Comparison of ENCODE assay signal across 10 cellular contexts in the genomic region with DNA sequence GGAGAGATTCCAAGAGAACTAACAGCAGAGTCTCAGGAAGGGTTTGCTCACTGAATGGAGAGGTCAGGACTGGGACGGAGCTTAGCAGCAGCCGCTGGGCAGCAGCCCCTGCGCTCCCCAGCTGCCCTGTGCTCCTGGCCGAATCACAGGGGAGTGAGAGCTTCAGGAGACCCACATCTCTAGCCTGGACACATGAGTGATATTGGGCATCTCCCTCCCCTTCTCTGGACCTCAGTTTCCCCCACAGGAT. TPM values are rescaled to one million over a fixed set of nuclear protein-coding genes. Genes with fewer than 3 reads are reported as not detected.
DNase-seq lines count a peak whose midpoint lies in the region; FAIRE-seq and TF ChIP-seq lines count a peak whose summit lies in the region.
"Had no signal": no experiment of that assay in that cellular context is flagged by ENCODE, and none has a peak within 500 bp of the region (broad histone marks: within the 10 kb centered on the region; RNA-seq: fewer than 3 reads in every experiment).

No MANE protein-coding gene starts in this region.

- no peaks in the 10 kb centered on the region for H3K9me1 ChIP-seq in keratinocyte (ENCODE audit: control insufficient read depth, extremely low read depth, insufficient read depth, low read length)

- TF ChIP-seq EP300 in stomach (IDR thresholded peaks at IDR 0.05) = no peak

- in situ Hi-C loops in astrocyte of the cerebellum (cut with HindIII; ENCODE audit: low sequenced_read_pairs) = no loop called here

- no peak for FAIRE-seq in keratinocyte (lab: Jason Lieb, UNC)
- FAIRE-seq: A204.1 had no signal

- no peak overlapping the region for H3K27ac ChIP-seq in keratinocyte (ENCODE audit: control insufficient read depth, insufficient read depth, low read length)
- peak overlapping the region in 1 of 5 donors; percentile 69 for H3K27ac ChIP-seq in stomach

- no peak overlapping the region for H3K27ac Mint-ChIP-seq in T-helper 2 cell treated with Interferon-gamma antibody and Interleukin-4, amounts not matched to agents 5 μg/mL and 100 μg/mL, for 36 hours

- intact Hi-C loops in stomach (cut with DNase I; ENCODE audit: low total_unique reads) = loop anchor here (5.0 kb wide), 1 partner anchor 80 kb away; no protein-coding TSS in a partner anchor

- TF ChIP-seq POLR2A in stomach (IDR thresholded peaks at IDR 0.05) = no peak

- peak overlapping the region; percentile 70 for H3K4me2 ChIP-seq in keratinocyte (ENCODE audit: control insufficient read depth, extremely low read depth, insufficient read depth, low read depth, low read length)

- H3K4me3 Mint-ChIP-seq in T-helper 2 cell treated with Interferon-gamma antibody and Interleukin-4, amounts not matched to agents 5 μg/mL and 100 μg/mL, for 36 hours = peak overlapping the region; percentile 57

- H3K4me1 Mint-ChIP-seq in T-helper 2 cell treated with Interferon-gamma antibody and Interleukin-4, amounts not matched to agents 5 μg/mL and 100 μg/mL, for 36 hours (ENCODE audit: low read depth) = peaks cover 7% of the 10 kb centered on the region

- H3K4me3 ChIP-seq in astrocyte of the cerebellum (ENCODE audit: low read depth, low read length) = peak overlapping the region; percentile 44
- peak overlapping the region; percentile 26 to 51 (median 40) for H3K4me3 ChIP-seq in keratinocyte (ENCODE audit: control insufficient read depth in 2 of 3, extremely low read depth in 1 of 3, insufficient read depth in 2 of 3, low read depth in 1 of 3, low read length in 3 of 3)
- peak overlapping the region; percentile 54 to 65 (median 62) for H3K4me3 ChIP-seq in stomach

- WGBS in stomach, 5 donors = 18 to 34% (median 31%) methylated on average over 4 of the region's 4 CpGs

- DNase-seq in T-helper 2 cell treated with Interferon-gamma antibody and Interleukin-4, amounts not matched to agents 5 μg/mL and 100 μg/mL, for 36 hours (ENCODE audit: low spot score) = no peak
- no peak for DNase-seq in T-helper 2 cell
- DNase-seq in astrocyte of the cerebellum (ENCODE audit: low read depth) = no peak
- no peak for DNase-seq in keratinocyte (ENCODE audit: low read depth, low spot score)
- no peak for DNase-seq in stomach
- DNase-seq in Kasumi-1 (lab: John Stamatoyannopoulos, UW) = no peak
- no peak for DNase-seq in UCSD-AML1 (lab: John Stamatoyannopoulos, UW; ENCODE audit: unreplicated experiment)
- DNase-seq in GOT3 (lab: John Stamatoyannopoulos, UW) = no peak
- DNase-seq: activated CD4-positive, CD25-positive, alpha-beta regulatory T cell had no signal

- peak overlapping the region; percentile 37 for H3K9ac ChIP-seq in keratinocyte (ENCODE audit: control insufficient read depth, extremely low read depth, insufficient read depth, low read length)

- H3K79me2 ChIP-seq in keratinocyte (ENCODE audit: control insufficient read depth, insufficient read depth, low read length) = no peaks in the 10 kb centered on the region

- H3K36me3 Mint-ChIP-seq in T-helper 2 cell treated with Interferon-gamma antibody and Interleukin-4, amounts not matched to agents 5 μg/mL and 100 μg/mL, for 36 hours (ENCODE audit: low read depth) = no peaks in the 10 kb centered on the region

- H2AFZ ChIP-seq in keratinocyte (ENCODE audit: control insufficient read depth, low read length) = peak overlapping the region; percentile 62

- H3K36me3 ChIP-seq in keratinocyte (ENCODE audit: control insufficient read depth in 2 of 2, extremely low read depth in 1 of 2, insufficient read depth in 2 of 2, low read length in 2 of 2) (no peaks in the 10 kb centered on the region), stomach (no peaks in the 10 kb centered on the region)

- no peaks in the 10 kb centered on the region for H3K9me3 Mint-ChIP-seq in T-helper 2 cell treated with Interferon-gamma antibody and Interleukin-4, amounts not matched to agents 5 μg/mL and 100 μg/mL, for 36 hours

- dilution Hi-C loops in keratinocyte (cut with MboI; ENCODE audit: extremely low pct_ligation_motif_present, low sequenced_read_pairs) = no loop called here

- no peaks in the 10 kb centered on the region for H4K20me1 ChIP-seq in keratinocyte (ENCODE audit: control insufficient read depth, extremely low read depth, insufficient read depth, low read length)

- H3K27me3 ChIP-seq in keratinocyte (ENCODE audit: control insufficient read depth, extremely low read depth, insufficient read depth, low read length) (peaks cover 9% of the 10 kb centered on the region), stomach (peaks cover 0 to 28% (median 8%) of the 10 kb centered on the region in 3 donors)

- peaks cover 62% of the 10 kb centered on the region for H3K27me3 Mint-ChIP-seq in T-helper 2 cell treated with Interferon-gamma antibody and Interleukin-4, amounts not matched to agents 5 μg/mL and 100 μg/mL, for 36 hours (ENCODE audit: low read depth)

- no peaks in the 10 kb centered on the region for H3K9me3 ChIP-seq in keratinocyte (ENCODE audit: control insufficient read depth, low read depth, low read length)
- H3K9me3 ChIP-seq in stomach = no peaks in the 10 kb centered on the region

- TF ChIP-seq CTCF in astrocyte of the cerebellum (IDR thresholded peaks at IDR 0.05; ENCODE audit: low read depth, low read length, missing control alignments) (no peak), keratinocyte (optimal IDR thresholded peaks at IDR 0.05 in 1 of 3, IDR thresholded peaks at IDR 0.05 in 1 of 3, conservative IDR thresholded peaks at IDR 0.05 in 1 of 3; ENCODE audit: extremely low read depth in 1 of 3, insufficient read depth in 2 of 3, low read length in 3 of 3) (no peak), stomach (IDR thresholded peaks at IDR 0.05) (no peak)

- H3K4me1 ChIP-seq in keratinocyte (ENCODE audit: control insufficient read depth, extremely low read depth, insufficient read depth, low read length) = peaks cover 8% of the 10 kb centered on the region
- peaks cover 0 to 19% (median 17%) of the 10 kb centered on the region in 4 donors for H3K4me1 ChIP-seq in stomach

RNA-seq across cellular contexts. Expression of a gene that starts 0.5 kb away (rescaled TPM):
- polyA plus RNA-seq in keratinocyte (0.81 to 2.4 TPM (median 1.4 TPM) in 3 replicates), stomach (under 1 TPM in 2 of 3 donors, not detected in 1; 0.53 to 0.87 TPM)
- not detected for polyA plus RNA-seq in keratinocyte (2011; ENCODE audit: low read depth)
- 0.51 and 0.56 TPM in 2 replicates for polyA plus RNA-seq in keratinocyte (2011; cell fraction: cytosol; rRNA removed)
- 1.7 and 2.5 TPM in 2 replicates for polyA plus RNA-seq in keratinocyte (2011; cell fraction: nucleus; rRNA removed)
- 0.14 and 1.6 TPM in 2 replicates for polyA plus RNA-seq in keratinocyte (2012; ENCODE audit: low replicate concordance)
- polyA minus RNA-seq in keratinocyte = 0.26 to 0.93 TPM (median 0.56 TPM) in 3 replicates
- polyA minus RNA-seq in keratinocyte (2011; cell fraction: cytosol; rRNA and poly(A)+ RNA removed) = not detected
- polyA minus RNA-seq in keratinocyte (2011; cell fraction: nucleus; rRNA and poly(A)+ RNA removed) = 0.42 and 0.78 TPM in 2 replicates
- total RNA-seq in stomach = 1 to 10 TPM in 2 of 5 donors, under 1 TPM in 1, not detected in 2; 0.58 to 7.0 (median 1.2) TPM

RNA-seq across cellular contexts. Expression of a gene that starts 22.1 kb away (rescaled TPM):
- polyA plus RNA-seq in keratinocyte (4.7 to 8.8 TPM (median 5.4 TPM) in 3 replicates), stomach (1 to 10 TPM; 1.7 to 2.3 (median 2.1) TPM)
- 4.2 TPM for polyA plus RNA-seq in keratinocyte (2011; ENCODE audit: low read depth)
- polyA plus RNA-seq in keratinocyte (2011; cell fraction: cytosol; rRNA removed) = 2.5 and 4.3 TPM in 2 replicates
- 9.5 and 12.2 TPM in 2 replicates for polyA plus RNA-seq in keratinocyte (2011; cell fraction: nucleus; rRNA removed)
- 2.0 and 4.9 TPM in 2 replicates for polyA plus RNA-seq in keratinocyte (2012; ENCODE audit: low replicate concordance)
- polyA minus RNA-seq in keratinocyte = 3.1 to 11.5 TPM (median 4.7 TPM) in 3 replicates
- polyA minus RNA-seq in keratinocyte (2011; cell fraction: cytosol; rRNA and poly(A)+ RNA removed) = 4.4 TPM
- 8.9 and 13.9 TPM in 2 replicates for polyA minus RNA-seq in keratinocyte (2011; cell fraction: nucleus; rRNA and poly(A)+ RNA removed)
- total RNA-seq in stomach = 10 to 100 TPM in 2 of 5 donors, 1 to 10 TPM in 2, under 1 TPM in 1; under 0.01 to 28.3 (median 8.9) TPM

RNA-seq across cellular contexts. Expression of a gene that starts 39.5 kb away (rescaled TPM):
- polyA plus RNA-seq in keratinocyte (254 to 509 TPM (median 460 TPM) in 3 replicates), stomach (100 to 1,000 TPM in 2 of 3 donors, 10 to 100 TPM in 1; 77.6 to 123 (median 121) TPM)
- polyA plus RNA-seq in keratinocyte (2011; ENCODE audit: low read depth) = 67.7 TPM
- polyA plus RNA-seq in keratinocyte (2011; cell fraction: cytosol; rRNA removed) = 226 and 462 TPM in 2 replicates
- 737 and 886 TPM in 2 replicates for polyA plus RNA-seq in keratinocyte (2011; cell fraction: nucleus; rRNA removed)
- 148 and 245 TPM in 2 replicates for polyA plus RNA-seq in keratinocyte (2012; ENCODE audit: low replicate concordance)
- 40.9 to 255 TPM (median 189 TPM) in 3 replicates for polyA minus RNA-seq in keratinocyte
- polyA minus RNA-seq in keratinocyte (2011; cell fraction: cytosol; rRNA and poly(A)+ RNA removed) = 91.5 TPM
- 165 and 291 TPM in 2 replicates for polyA minus RNA-seq in keratinocyte (2011; cell fraction: nucleus; rRNA and poly(A)+ RNA removed)
- total RNA-seq in stomach = 100 to 1,000 TPM in 2 of 5 donors, 10 to 100 TPM in 3; 38.5 to 238 (median 79.9) TPM
